In genomic region chr20:59962155-59962554, GRCh38 we compare ENCODE assay signal across 22 cellular contexts.
"Had no signal": no experiment of that assay in that cellular context is flagged by ENCODE, and none has a peak within 500 bp of the region (broad histone marks: within the 10 kb centered on the region; RNA-seq: fewer than 3 reads in every experiment).

No MANE protein-coding gene starts in this region.

- H3K9ac ChIP-seq: parathyroid adenoma had no signal

- H3K27me3 ChIP-seq: dorsolateral prefrontal cortex, foreskin keratinocyte, hepatocyte, right lobe of liver, thyroid gland, upper lobe of left lung, uterus had no signal

- H3K4me3 ChIP-seq: dorsolateral prefrontal cortex, hepatocyte, left ventricle myocardium inferior, lower lobe of right lung, psoas muscle, right lobe of liver, stomach, thyroid gland, upper lobe of left lung, uterus had no signal

- H3K9me3 ChIP-seq: left ventricle myocardium inferior, lower lobe of right lung, psoas muscle, right lobe of liver, stomach, thyroid gland, upper lobe of left lung, uterus had no signal

- DNase-seq: cortex of kidney; dorsolateral prefrontal cortex; effector CD8-positive, alpha-beta T cell; kidney; left cardiac atrium; left ventricle myocardium inferior; lower lobe of right lung; mesenchymal stem cell; midbrain; naive B cell; psoas muscle; retina; right lobe of liver; stimulated activated naive CD4-positive, alpha-beta T cell; stomach; substantia nigra; thyroid gland; upper lobe of left lung; uterus had no signal

- H3K27ac ChIP-seq: foreskin keratinocyte, hepatocyte, left ventricle myocardium inferior, lower lobe of right lung, parathyroid adenoma, psoas muscle, right lobe of liver, stomach, thyroid gland, upper lobe of left lung, uterus had no signal

- ATAC-seq: left cardiac atrium, lower lobe of right lung, psoas muscle, right lobe of liver had no signal

- H3K79me2 ChIP-seq: hepatocyte, parathyroid adenoma had no signal

- H3K4me1 ChIP-seq: left ventricle myocardium inferior, lower lobe of right lung, parathyroid adenoma, psoas muscle, right lobe of liver, thyroid gland, upper lobe of left lung, uterus had no signal

- H2AFZ ChIP-seq: hepatocyte, parathyroid adenoma had no signal

- H3K36me3 ChIP-seq: lower lobe of right lung, right lobe of liver, thyroid gland, uterus had no signal

- H3K4me2 ChIP-seq: hepatocyte had no signal
